9 cellular contexts compared by ENCODE assay signal in genomic region chr19:16446108-16447014, GRCh38. TPM values are rescaled to one million over a fixed set of nuclear protein-coding genes. Genes with fewer than 3 reads are reported as not detected.
A peak's percentile ranks its signal among the peaks of the same experiment; 100 is the strongest.
DNase-seq lines count a peak whose midpoint lies in the region; ATAC-seq and TF ChIP-seq lines count a peak whose summit lies in the region.
"Had no signal": no experiment of that assay in that cellular context is flagged by ENCODE, and none has a peak within 500 bp of the region (broad histone marks: within the 10 kb centered on the region; RNA-seq: fewer than 3 reads in every experiment).

No MANE protein-coding gene starts in this region.

- H3K9me3 ChIP-seq in duodenal mucosa (ENCODE audit: control insufficient read depth in 1 of 2, low read length in 2 of 2) (no peaks in the 10 kb centered on the region), psoas muscle (no peaks in the 10 kb centered on the region)

- TF ChIP-seq EP300 in Ishikawa (IDR thresholded peaks at IDR 0.05; ENCODE audit: borderline replicate concordance) = no peak

- H3K27ac ChIP-seq in duodenal mucosa (ENCODE audit: low read depth, low read length) (peak overlapping the region; percentile 11), psoas muscle (peak overlapping the region; percentile 82)

- intact Hi-C loops in psoas muscle (cut with DNase I) = no loop called here

- H3K27me3 ChIP-seq in duodenal mucosa (ENCODE audit: control insufficient read depth in 1 of 2, insufficient read depth in 2 of 2, low read length in 2 of 2) = no peaks in the 10 kb centered on the region
- no peaks in the 10 kb centered on the region for H3K27me3 ChIP-seq in psoas muscle (ENCODE audit: insufficient read depth in 3 of 3, low read length in 2 of 3)

- H3K4me3 ChIP-seq in duodenal mucosa (ENCODE audit: low read depth in 1 of 2, low read length in 2 of 2) = no peak overlapping the region
- no peak overlapping the region for H3K4me3 ChIP-seq in psoas muscle

- TF ChIP-seq CTCF in psoas muscle (IDR thresholded peaks at IDR 0.05) = no peak

- no peaks in the 10 kb centered on the region for H3K36me3 ChIP-seq in duodenal mucosa (ENCODE audit: control insufficient read depth in 1 of 2, insufficient read depth in 2 of 2, low read length in 2 of 2)
- peaks cover 0 to 2% of the 10 kb centered on the region in 2 donors for H3K36me3 ChIP-seq in psoas muscle (ENCODE audit: insufficient read depth in 1 of 2, low read depth in 1 of 2)

- WGBS in psoas muscle, 3 donors = 59 to 68% (median 59%) methylated on average over 18 of the region's 18 CpGs

- DNase-seq in psoas muscle (no peak), AML-193 (lab: John Stamatoyannopoulos, UW) (no peak)
- DNase-seq: NCI-H1092 treated with DMSO at 0.1 percent for 48 hours had no signal

- TF ChIP-seq POLR2A in GM18505 (IDR thresholded peaks at IDR 0.05; ENCODE audit: borderline replicate concordance, extremely low read depth, insufficient read depth, insufficient read length) = peak; percentile 58

- H3K4me1 ChIP-seq in duodenal mucosa (ENCODE audit: control insufficient read depth in 1 of 2, insufficient read depth in 2 of 2, low read length in 2 of 2) = peaks cover 28 to 30% of the 10 kb centered on the region in 2 donors
- peaks cover 62% of the 10 kb centered on the region for H3K4me1 ChIP-seq in psoas muscle

- no peak for TF ChIP-seq RAD21 in Ishikawa (IDR thresholded peaks at IDR 0.05; ENCODE audit: low read depth)

- ATAC-seq in GM18505 (IDR thresholded peaks at IDR 0.05; ENCODE audit: unreplicated experiment) (no peak), psoas muscle (no peak), HG03439 (IDR thresholded peaks at IDR 0.05; ENCODE audit: unreplicated experiment) (no peak), GM18868 (IDR thresholded peaks at IDR 0.05; ENCODE audit: unreplicated experiment) (no peak), HG02798 (IDR thresholded peaks at IDR 0.05; ENCODE audit: poor library complexity, unreplicated experiment) (no peak)

- no peak overlapping the region for H3K9ac ChIP-seq in duodenal mucosa (ENCODE audit: low read depth in 1 of 2, low read length in 2 of 2)

TF ChIP-seq in Ishikawa, 13 proteins besides CTCF, POLR2A, EP300 and RAD21:
- TF ChIP-seq YY1 (IDR thresholded peaks at IDR 0.05; ENCODE audit: low read depth) (no peak), USF1 (IDR thresholded peaks at IDR 0.05) (peak; percentile 61), CEBPB (IDR thresholded peaks at IDR 0.05) (no peak), MAX (IDR thresholded peaks at IDR 0.05) (peak; percentile 76), EGR1 (IDR thresholded peaks at IDR 0.05) (no peak)

RNA-seq across cellular contexts. Expression of gene EPS15L1, which starts 25.4 kb away (rescaled TPM):
- 100 to 1,000 TPM in 2 of 4 donors, 10 to 100 TPM in 2; 49.1 to 125 (median 86.1) TPM for total RNA-seq in psoas muscle
- 10 to 100 TPM; 60.7 to 80.2 (median 65.4) TPM for polyA plus RNA-seq in psoas muscle

RNA-seq across cellular contexts. Expression of gene CALR3, which starts 49.6 kb away (rescaled TPM):
- under 1 TPM in 1 of 4 donors, not detected in 3; 0.32 TPM for total RNA-seq in psoas muscle
- polyA plus RNA-seq in psoas muscle = under 1 TPM in 2 of 3 donors, not detected in 1; 0.07 to 0.25 TPM

RNA-seq across cellular contexts. Expression of gene C19orf44, which starts 49.8 kb away (rescaled TPM):
- 1 to 10 TPM; 3.8 to 7.1 (median 5.2) TPM for total RNA-seq in psoas muscle
- 1 to 10 TPM; 5.7 to 7.4 (median 6.1) TPM for polyA plus RNA-seq in psoas muscle
